In genomic region chr22:40128989-40129388, GRCh38 we compare ENCODE assay signal across 12 cellular contexts. TPM values are rescaled to one million over a fixed set of nuclear protein-coding genes. Genes with fewer than 3 reads are reported as not detected.
DNase-seq lines count a peak whose midpoint lies in the region; ATAC-seq, FAIRE-seq and TF ChIP-seq lines count a peak whose summit lies in the region.
"Had no signal": no experiment of that assay in that cellular context is flagged by ENCODE, and none has a peak within 500 bp of the region (broad histone marks: within the 10 kb centered on the region; RNA-seq: fewer than 3 reads in every experiment).

No MANE protein-coding gene starts in this region.

- H3K27ac Mint-ChIP-seq in CD8-positive, alpha-beta T cell = peak overlapping the region; percentile 46
- peak overlapping the region; percentile 11 to 26 for H3K27ac Mint-ChIP-seq in T-cell
- H3K27ac Mint-ChIP-seq in immature natural killer cell = peak overlapping the region; percentile 80 to 96 (median 90)

- H3K9ac ChIP-seq in kidney (ENCODE audit: low read length in 2 of 2) = no peak overlapping the region

- H3K4me3 ChIP-seq in CD8-positive, alpha-beta T cell (ENCODE audit: low read depth, low read length) = no peak overlapping the region
- no peak overlapping the region for H3K4me3 ChIP-seq in kidney (ENCODE audit: low read length in 2 of 2)
- H3K4me3 ChIP-seq: breast epithelium had no signal

- no peaks in the 10 kb centered on the region for H3K9me3 ChIP-seq in CD8-positive, alpha-beta T cell (ENCODE audit: low read length)
- no peaks in the 10 kb centered on the region for H3K9me3 ChIP-seq in kidney (ENCODE audit: control insufficient read depth in 1 of 2, low read length in 2 of 2)
- H3K9me3 ChIP-seq: breast epithelium, Caco-2 had no signal

- intact Hi-C loops in CD8-positive, alpha-beta T cell (cut with DNase I, micrococcal nuclease) = no loop called here
- intact Hi-C loops in kidney (cut with DNase I) = no loop called here

- peaks cover 64% of the 10 kb centered on the region for H3K36me3 Mint-ChIP-seq in CD8-positive, alpha-beta T cell
- peaks cover 47% of the 10 kb centered on the region for H3K36me3 Mint-ChIP-seq in T-cell
- peaks cover 15 to 33% (median 16%) of the 10 kb centered on the region in 3 donors for H3K36me3 Mint-ChIP-seq in immature natural killer cell

- CTCF ChIA-PET in CD8-positive, alpha-beta T cell (lab: Charles Lee) = no interaction called here
- CTCF ChIA-PET in T-cell (lab: Charles Lee) = no interaction called here

- FAIRE-seq in GM18507 (lab: Jason Lieb, UNC) (peak; percentile 59), kidney (lab: Jason Lieb, UNC) (no peak)

- DNase-seq in CD8-positive, alpha-beta T cell = peak in 3 of 7 experiments; percentile 5 to 32 (median 16)
- DNase-seq in GM18507 (ENCODE audit: extremely low spot score, insufficient read length, low read depth) (no peak), T-cell (peak in 10 of 34 experiments; percentile 7 to 29 (median 13)), immature natural killer cell (peak; percentile 70 to 80 (median 79)), kidney (no peak), DMS79 (lab: John Stamatoyannopoulos, UW) (no peak), NCI-H2107 (lab: John Stamatoyannopoulos, UW) (no peak)
- DNase-seq: Caco-2, H7, NCI-H2029 had no signal

- no peaks in the 10 kb centered on the region for H3K27me3 Mint-ChIP-seq in CD8-positive, alpha-beta T cell (ENCODE audit: low read depth)
- H3K27me3 Mint-ChIP-seq in T-cell (no peaks in the 10 kb centered on the region), immature natural killer cell (ENCODE audit: low read depth in 3 of 3) (peaks cover 5 to 9% (median 7%) of the 10 kb centered on the region in 3 donors)

- peak; percentile 36 for ATAC-seq in CD8-positive, alpha-beta T cell
- ATAC-seq in T-cell (replicated peaks in 1 of 4) (peak in 2 of 4 experiments; percentile 53 to 70), GM21786 (IDR thresholded peaks at IDR 0.05; ENCODE audit: unreplicated experiment) (no peak)

- TF ChIP-seq CTCF in CD8-positive, alpha-beta T cell (IDR thresholded peaks at IDR 0.05) = no peak
- TF ChIP-seq CTCF in kidney (IDR thresholded peaks at IDR 0.05; ENCODE audit: borderline replicate concordance, extremely low read depth, insufficient read depth) = no peak

- no peak overlapping the region for H3K27ac ChIP-seq in CD8-positive, alpha-beta T cell (ENCODE audit: low read depth, low read length)
- no peak overlapping the region for H3K27ac ChIP-seq in kidney (ENCODE audit: low read depth in 2 of 2, low read length in 2 of 2)
- H3K27ac ChIP-seq: breast epithelium had no signal

- POLR2A ChIA-PET in CD8-positive, alpha-beta T cell (lab: Charles Lee) = interaction anchor here (2.0 kb wide), 1 partner anchor 12 kb away, joined by 4 read pairs; no protein-coding TSS in a partner anchor
- POLR2A ChIA-PET in T-cell (lab: Charles Lee) = no interaction called here

- H3K36me3 ChIP-seq in CD8-positive, alpha-beta T cell (ENCODE audit: insufficient read depth, low read length) = peaks cover 15% of the 10 kb centered on the region
- H3K36me3 ChIP-seq in kidney (ENCODE audit: control insufficient read depth in 1 of 2, insufficient read depth in 2 of 2, low read length in 2 of 2) = peaks cover 9 to 10% of the 10 kb centered on the region in 2 donors
- H3K36me3 ChIP-seq: breast epithelium had no signal

- peaks cover 12% of the 10 kb centered on the region for H3K4me1 ChIP-seq in CD8-positive, alpha-beta T cell (ENCODE audit: insufficient read depth, low read length)
- H3K4me1 ChIP-seq in kidney (ENCODE audit: control insufficient read depth in 1 of 2, insufficient read depth in 1 of 2, low read depth in 1 of 2, low read length in 2 of 2) = no peaks in the 10 kb centered on the region
- H3K4me1 ChIP-seq: breast epithelium, Caco-2 had no signal

- H3K4me3 Mint-ChIP-seq in CD8-positive, alpha-beta T cell = peak overlapping the region; percentile 1
- H3K4me3 Mint-ChIP-seq in T-cell = peak overlapping the region in 1 of 3 donors; percentile 51
- peak overlapping the region; percentile 70 to 79 (median 78) for H3K4me3 Mint-ChIP-seq in immature natural killer cell

- peaks cover 41% of the 10 kb centered on the region for H3K4me1 Mint-ChIP-seq in CD8-positive, alpha-beta T cell (ENCODE audit: low read depth)
- H3K4me1 Mint-ChIP-seq in T-cell = peaks cover 31 to 38% (median 32%) of the 10 kb centered on the region in 3 donors
- peaks cover 53 to 65% of the 10 kb centered on the region in 2 donors for H3K4me1 Mint-ChIP-seq in immature natural killer cell

- H3K27me3 ChIP-seq in CD8-positive, alpha-beta T cell (ENCODE audit: insufficient read depth, low read length) = no peaks in the 10 kb centered on the region
- H3K27me3 ChIP-seq: breast epithelium had no signal

- H3K9me3 Mint-ChIP-seq in CD8-positive, alpha-beta T cell = no peaks in the 10 kb centered on the region
- no peaks in the 10 kb centered on the region for H3K9me3 Mint-ChIP-seq in T-cell
- no peaks in the 10 kb centered on the region for H3K9me3 Mint-ChIP-seq in immature natural killer cell

RNA-seq across cellular contexts. Expression of gene TNRC6B, which starts 48.7 kb away (rescaled TPM):
- total RNA-seq in CD8-positive, alpha-beta T cell = 100 to 1,000 TPM in 1 of 2 experiments, 10 to 100 TPM in 1; 85.3 to 106 TPM
- 100 to 1,000 TPM; 122 to 173 (median 143) TPM for total RNA-seq in T-cell
- polyA plus RNA-seq in immature natural killer cell = 10 to 100 TPM; 12.9 to 90.1 (median 29.7) TPM
- total RNA-seq in kidney = 63.2 TPM
- 2.7 TPM for polyA plus RNA-seq in kidney (ENCODE audit: insufficient read depth, low read depth, low replicate concordance)

Comparison
In these comparisons a context has a peak if more than half of its experiments do, and no peak if none do; other contexts are left out.
1. DNase-seq: peak in immature natural killer cell (3 of 3); none in GM18507 (single experiment), kidney (single experiment), DMS79 (single experiment) and NCI-H2107 (single experiment).
2. H3K27ac Mint-ChIP-seq: peak in every context shown above with its lines; median percentile 90 in immature natural killer cell; 46 in CD8-positive, alpha-beta T cell; 18 in T-cell.